ENCODE assay signal across 7 cellular contexts in genomic region chr4:128060620-128061565, GRCh38. TPM values are rescaled to one million over a fixed set of nuclear protein-coding genes. Genes with fewer than 3 reads are reported as not detected.
DNase-seq lines count a peak whose midpoint lies in the region; ATAC-seq, FAIRE-seq and TF ChIP-seq lines count a peak whose summit lies in the region.

Gene LARP1B, plus strand, starts transcription at chr4:128061312. Its CDS starts 13,640 bp downstream, at chr4:128074952.

- H3K4me2 ChIP-seq in astrocyte (ENCODE audit: low read length), result peak within 1 kb of the TSS; percentile 97

- H3K27me3 Mint-ChIP-seq in astrocyte (ENCODE audit: low read depth, unreplicated experiment), result no peaks in the 10 kb centered on the region

- peak within 1 kb of the TSS; percentile 94 for H3K4me3 Mint-ChIP-seq in astrocyte (ENCODE audit: unreplicated experiment)

- H2AFZ ChIP-seq in astrocyte (ENCODE audit: low read depth, low read length), result peak within 1 kb of the TSS; percentile 98

- no peaks in the 10 kb centered on the region for H3K36me3 Mint-ChIP-seq in astrocyte (ENCODE audit: low read depth, unreplicated experiment)

- H3K4me1 Mint-ChIP-seq in astrocyte (ENCODE audit: low read depth, unreplicated experiment), result peaks cover 3% of the 10 kb centered on the region

- ATAC-seq in GM18508 (IDR thresholded peaks at IDR 0.05; ENCODE audit: insufficient read depth, unreplicated experiment) (peak; percentile 79), HG02973 (IDR thresholded peaks at IDR 0.05; ENCODE audit: unreplicated experiment) (peak; percentile 90)

- peaks cover 43% of the 10 kb centered on the region for H3K79me2 ChIP-seq in astrocyte (ENCODE audit: insufficient read depth, low read length)

- H3K9me3 ChIP-seq in astrocyte (ENCODE audit: insufficient read depth, low read depth, low read length), result no peaks in the 10 kb centered on the region

- peak within 1 kb of the TSS; percentile 84 for H3K4me3 ChIP-seq in astrocyte (ENCODE audit: insufficient read depth, low read depth, low read length)

- no peaks in the 10 kb centered on the region for H3K9me3 Mint-ChIP-seq in astrocyte (ENCODE audit: unreplicated experiment)

- FAIRE-seq in astrocyte (lab: Jason Lieb, UNC), result no peak

- no peak for TF ChIP-seq CTCF in astrocyte (IDR thresholded peaks at IDR 0.05; ENCODE audit: insufficient read depth, low read depth, low read length)

- peaks cover 6% of the 10 kb centered on the region for H3K4me1 ChIP-seq in astrocyte (ENCODE audit: insufficient read depth, low read length)

- DNase-seq in NCI-H1930 (lab: John Stamatoyannopoulos, UW) (peak; percentile 87 to 90), T-helper 22 cell (ENCODE audit: low read depth) (peak; percentile 84), astrocyte (ENCODE audit: low read depth) (peak; percentile 93), hepatic stellate cell (ENCODE audit: low spot score) (peak; percentile 97), retina (peak; percentile 94)

- no peaks in the 10 kb centered on the region for H3K27me3 ChIP-seq in astrocyte (ENCODE audit: insufficient read depth, low read length)

- peak within 1 kb of the TSS; percentile 95 for H3K9ac ChIP-seq in astrocyte (ENCODE audit: low read length)

- H3K27ac ChIP-seq in astrocyte (ENCODE audit: low read depth, low read length), result peak within 1 kb of the TSS; percentile 93

- peak within 1 kb of the TSS; percentile 92 for H3K27ac Mint-ChIP-seq in astrocyte (ENCODE audit: unreplicated experiment)

- H3K36me3 ChIP-seq in astrocyte (ENCODE audit: insufficient read depth, low read length), result no peaks in the 10 kb centered on the region

- peaks cover 25% of the 10 kb centered on the region for H4K20me1 ChIP-seq in astrocyte (ENCODE audit: insufficient read depth, low read length)

RNA-seq across cellular contexts. Expression of gene LARP1B, which starts in this region (rescaled TPM):
- 14.3 and 17.6 TPM in 2 replicates for total RNA-seq in astrocyte

Comparison
In these comparisons a context has a peak if more than half of its experiments do, and no peak if none do; other contexts are left out.
1. Peak in every context shown above with its lines: DNase-seq, ATAC-seq, H3K4me3 ChIP-seq and H3K27ac ChIP-seq.